In the genomic region with DNA sequence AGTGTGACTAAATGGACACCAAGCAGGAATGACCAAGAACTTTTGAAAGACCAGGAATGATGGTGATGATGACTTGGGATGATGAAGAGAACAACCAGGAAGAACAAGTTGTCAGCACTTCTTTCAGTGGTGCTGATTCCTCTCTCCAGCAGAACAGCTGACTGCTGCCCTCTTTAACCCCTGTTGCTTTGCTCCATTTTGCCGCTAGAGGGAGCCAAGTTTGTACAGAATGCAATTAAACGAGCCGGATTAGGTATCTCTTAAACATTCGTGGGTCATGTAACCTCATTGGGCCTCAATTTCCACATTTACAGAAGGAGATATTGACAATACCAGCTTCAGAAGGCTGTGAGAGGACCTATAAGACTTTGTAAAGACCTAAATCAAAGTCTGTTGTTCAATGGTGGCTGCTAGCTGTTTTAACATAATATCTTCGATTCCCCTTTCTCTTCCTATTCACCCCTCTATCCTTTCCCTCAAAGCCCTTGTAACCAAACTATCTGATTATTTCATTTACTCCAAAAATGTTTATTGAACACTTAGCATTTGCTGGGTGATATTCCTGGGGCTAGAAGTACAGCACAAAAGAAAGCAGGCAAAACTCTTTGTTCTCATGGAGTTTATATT, we compare ENCODE assay signal across 8 cellular contexts. TPM values are rescaled to one million over a fixed set of nuclear protein-coding genes. Genes with fewer than 3 reads are reported as not detected.
DNase-seq lines count a peak whose midpoint lies in the region; ATAC-seq and TF ChIP-seq lines count a peak whose summit lies in the region.

No MANE protein-coding gene starts in this region.

- H3K9ac ChIP-seq in fibroblast of lung (ENCODE audit: insufficient read depth, low read length) (no peak overlapping the region), neural progenitor cell (no peak overlapping the region)

- H4K20me1 ChIP-seq in fibroblast of lung (ENCODE audit: control insufficient read depth, extremely low read depth, insufficient read depth, low read length) (no peaks in the 10 kb centered on the region), neural progenitor cell (ENCODE audit: low read depth) (no peaks in the 10 kb centered on the region)

- TF ChIP-seq CTCF in fibroblast of lung (conservative IDR thresholded peaks at IDR 0.05 in 1 of 2, IDR thresholded peaks at IDR 0.05 in 1 of 2; ENCODE audit: low read depth in 1 of 2, low read length in 2 of 2) (peak; percentile 62 to 85), neural progenitor cell (IDR thresholded peaks at IDR 0.05) (peak; percentile 69), thyroid gland (IDR thresholded peaks at IDR 0.05) (peak; percentile 24 to 76 (median 42))

- H3K4me1 ChIP-seq in fibroblast of lung (ENCODE audit: control insufficient read depth, extremely low read depth, insufficient read depth, low read length) (no peaks in the 10 kb centered on the region), neural progenitor cell (no peaks in the 10 kb centered on the region), thyroid gland (no peaks in the 10 kb centered on the region)

- no peaks in the 10 kb centered on the region for H3K9me3 Mint-ChIP-seq in neural progenitor cell

- H3K79me2 ChIP-seq in fibroblast of lung (ENCODE audit: control insufficient read depth, insufficient read depth, low read length) (no peaks in the 10 kb centered on the region), neural progenitor cell (ENCODE audit: low read depth) (no peaks in the 10 kb centered on the region)

- H3K4me3 ChIP-seq in fibroblast of lung (replicated peaks in 1 of 4; ENCODE audit: control extremely low read depth in 1 of 4, insufficient read depth in 1 of 4, low read depth in 3 of 4, low read length in 4 of 4) = no peak overlapping the region
- H3K4me3 ChIP-seq in neural progenitor cell = no peak overlapping the region
- no peak overlapping the region for H3K4me3 ChIP-seq in thyroid gland (replicated peaks in 1 of 3)

- no peak overlapping the region for H3K4me2 ChIP-seq in fibroblast of lung (ENCODE audit: extremely low read depth, insufficient read depth, low read length)
- H3K4me2 ChIP-seq in neural progenitor cell = no peak overlapping the region

- no peaks in the 10 kb centered on the region for H3K36me3 Mint-ChIP-seq in neural progenitor cell

- H3F3A ChIP-seq in neural progenitor cell (ENCODE audit: low read depth) = no peaks in the 10 kb centered on the region

- no peak overlapping the region for H3K4me3 Mint-ChIP-seq in neural progenitor cell

- peak; percentile 79 for ATAC-seq in HG03439 (IDR thresholded peaks at IDR 0.05; ENCODE audit: unreplicated experiment)

- H3K36me3 ChIP-seq in fibroblast of lung (ENCODE audit: control insufficient read depth, insufficient read depth, low read length) = no peaks in the 10 kb centered on the region
- peaks cover 4% of the 10 kb centered on the region for H3K36me3 ChIP-seq in neural progenitor cell
- H3K36me3 ChIP-seq in thyroid gland = no peaks in the 10 kb centered on the region

- H3K27me3 ChIP-seq in fibroblast of lung (ENCODE audit: control insufficient read depth, insufficient read depth, low read length) = no peaks in the 10 kb centered on the region
- no peaks in the 10 kb centered on the region for H3K27me3 ChIP-seq in neural progenitor cell
- H3K27me3 ChIP-seq in thyroid gland = no peaks in the 10 kb centered on the region

- H3K4me1 Mint-ChIP-seq in neural progenitor cell = no peaks in the 10 kb centered on the region

- intact Hi-C loops in thyroid gland (cut with DNase I) = no loop called here

- no peaks in the 10 kb centered on the region for H3K27me3 Mint-ChIP-seq in neural progenitor cell (ENCODE audit: insufficient read depth, low read depth)

- no peak for TF ChIP-seq POLR2A in thyroid gland (IDR thresholded peaks at IDR 0.05)

- H2AFZ ChIP-seq in fibroblast of lung (ENCODE audit: low read length) (no peak overlapping the region), neural progenitor cell (replicated peaks) (no peak overlapping the region)

- DNase-seq in CD1c-positive myeloid dendritic cell (ENCODE audit: extremely low spot score) (peak; percentile 64), GM19238 (ENCODE audit: insufficient read length, low spot score) (peak; percentile 29), NOMO-1 treated with DMSO at 0.1 percent for 48 hours (lab: John Stamatoyannopoulos, UW; ENCODE audit: unreplicated experiment) (peak; percentile 24), activated T-cell treated with anti-CD3 and anti-CD28 coated beads for 24 hours (ENCODE audit: low read depth) (peak; percentile 58), fibroblast of lung (ENCODE audit: low read depth in 2 of 2) (peak; percentile 9 to 19), neural progenitor cell (ENCODE audit: low spot score) (peak; percentile 39), thyroid gland (peak; percentile 27 to 47)

- no peaks in the 10 kb centered on the region for H3K9me3 ChIP-seq in fibroblast of lung (ENCODE audit: control insufficient read depth, insufficient read depth, low read depth, low read length)
- peaks cover 9% of the 10 kb centered on the region for H3K9me3 ChIP-seq in neural progenitor cell (ENCODE audit: low read depth)
- H3K9me3 ChIP-seq in thyroid gland = no peaks in the 10 kb centered on the region

- H3K27ac Mint-ChIP-seq in neural progenitor cell = no peak overlapping the region

- H3K27ac ChIP-seq in fibroblast of lung (ENCODE audit: insufficient read depth, low read length) (no peak overlapping the region), neural progenitor cell (no peak overlapping the region), thyroid gland (no peak overlapping the region)

- 24 to 27% methylated on average over 5 of the region's 5 CpGs for WGBS in thyroid gland, 2 donors

RNA-seq across cellular contexts. Expression of gene OR4S1, which starts 1.9 kb away (rescaled TPM):
- total RNA-seq in fibroblast of lung = not detected in 2 replicates
- not detected in 2 replicates for polyA plus RNA-seq in fibroblast of lung
- polyA plus RNA-seq in fibroblast of lung (2012) = not detected in 2 replicates
- not detected in 2 replicates for polyA minus RNA-seq in fibroblast of lung (ENCODE audit: low replicate concordance)
- total RNA-seq in neural progenitor cell (ENCODE audit: low replicate concordance) = not detected in 2 replicates
- total RNA-seq in thyroid gland = not detected

RNA-seq across cellular contexts. Expression of gene OR4C3, which starts 16.8 kb away (rescaled TPM):
- total RNA-seq in fibroblast of lung (not detected in 2 replicates), neural progenitor cell (ENCODE audit: low replicate concordance) (not detected in 2 replicates), thyroid gland (not detected)
- not detected in 2 replicates for polyA plus RNA-seq in fibroblast of lung
- not detected in 2 replicates for polyA plus RNA-seq in fibroblast of lung (2012)
- polyA minus RNA-seq in fibroblast of lung (ENCODE audit: low replicate concordance) = not detected in 2 replicates

RNA-seq across cellular contexts. Expression of gene OR4X1, which starts 44.2 kb away (rescaled TPM):
- not detected in 2 replicates for total RNA-seq in fibroblast of lung
- not detected in 2 replicates for polyA plus RNA-seq in fibroblast of lung
- not detected in 2 replicates for polyA plus RNA-seq in fibroblast of lung (2012)
- polyA minus RNA-seq in fibroblast of lung (ENCODE audit: low replicate concordance) = not detected in 2 replicates
- total RNA-seq in neural progenitor cell (ENCODE audit: low replicate concordance) = not detected in 2 replicates
- not detected for total RNA-seq in thyroid gland

RNA-seq across cellular contexts. Expression of gene OR4C5, which starts 58.4 kb away (rescaled TPM):
- total RNA-seq in fibroblast of lung (not detected in 2 replicates), neural progenitor cell (ENCODE audit: low replicate concordance) (not detected in 2 replicates), thyroid gland (not detected)
- not detected in 2 replicates for polyA plus RNA-seq in fibroblast of lung
- polyA plus RNA-seq in fibroblast of lung (2012) = not detected in 2 replicates
- not detected in 2 replicates for polyA minus RNA-seq in fibroblast of lung (ENCODE audit: low replicate concordance)

Comparison
In these comparisons a context has a peak if more than half of its experiments do, and no peak if none do; other contexts are left out.
1. DNase-seq: peak in every context shown above with its lines; median percentile 64 in CD1c-positive myeloid dendritic cell; 58 in activated T-cell treated with anti-CD3 and anti-CD28 coated beads for 24 hours; 39 in neural progenitor cell; 37 in thyroid gland; 29 in GM19238; 24 in NOMO-1 treated with DMSO at 0.1 percent for 48 hours; 14 in fibroblast of lung.